In genomic region chr6:12065321-12066140, GRCh38 we compare ENCODE assay signal across 11 cellular contexts. TPM values are rescaled to one million over a fixed set of nuclear protein-coding genes. Genes with fewer than 3 reads are reported as not detected.
A peak's percentile ranks its signal among the peaks of the same experiment; 100 is the strongest.
DNase-seq lines count a peak whose midpoint lies in the region; ATAC-seq and TF ChIP-seq lines count a peak whose summit lies in the region.
"Had no signal": no experiment of that assay in that cellular context is flagged by ENCODE, and none has a peak within 500 bp of the region (broad histone marks: within the 10 kb centered on the region; RNA-seq: fewer than 3 reads in every experiment).

No MANE protein-coding gene starts in this region.

- peaks cover 31 to 49% (median 39%) of the 10 kb centered on the region in 4 donors for H3K4me1 Mint-ChIP-seq in CD4-positive, alpha-beta memory T cell

- H3K36me3 ChIP-seq in CD4-positive, alpha-beta memory T cell (ENCODE audit: insufficient read depth, low read length) = no peaks in the 10 kb centered on the region
- H3K36me3 ChIP-seq in effector memory CD4-positive, alpha-beta T cell (ENCODE audit: control insufficient read depth, insufficient read depth, low read length) = no peaks in the 10 kb centered on the region
- H3K36me3 ChIP-seq: HAP-1 had no signal

- H3K4me1 ChIP-seq in CD4-positive, alpha-beta memory T cell (ENCODE audit: insufficient read depth, low read length) = peaks cover 38% of the 10 kb centered on the region
- no peaks in the 10 kb centered on the region for H3K4me1 ChIP-seq in effector memory CD4-positive, alpha-beta T cell (ENCODE audit: control insufficient read depth, insufficient read depth, low read length, poor library complexity, severe bottlenecking)
- H3K4me1 ChIP-seq: HAP-1 had no signal

- H3K36me3 Mint-ChIP-seq in CD4-positive, alpha-beta memory T cell = peaks cover 0 to 5% of the 10 kb centered on the region in 2 donors

- no peaks in the 10 kb centered on the region for H3K9me3 ChIP-seq in CD4-positive, alpha-beta memory T cell (ENCODE audit: control insufficient read depth in 1 of 2, low read length in 2 of 2)
- no peaks in the 10 kb centered on the region for H3K9me3 ChIP-seq in effector memory CD4-positive, alpha-beta T cell (ENCODE audit: control insufficient read depth, low read length)
- H3K9me3 ChIP-seq: HAP-1 had no signal

- H3K4me3 ChIP-seq in CD4-positive, alpha-beta memory T cell (ENCODE audit: low read length in 2 of 2) = no peak overlapping the region
- H3K4me3 ChIP-seq in effector memory CD4-positive, alpha-beta T cell (ENCODE audit: insufficient read depth, low read depth, low read length, poor library complexity, severe bottlenecking) = no peak overlapping the region
- H3K4me3 ChIP-seq: HAP-1 had no signal

- peaks cover 0 to 1% (median 0%) of the 10 kb centered on the region in 8 donors for H3K9me3 Mint-ChIP-seq in CD4-positive, alpha-beta memory T cell

- no peaks in the 10 kb centered on the region for H3K27me3 ChIP-seq in CD4-positive, alpha-beta memory T cell (ENCODE audit: insufficient read depth, low read length)
- no peaks in the 10 kb centered on the region for H3K27me3 ChIP-seq in effector memory CD4-positive, alpha-beta T cell (replicated peaks; ENCODE audit: control insufficient read depth, insufficient read depth, low read length, poor library complexity, severe bottlenecking)

- peak overlapping the region in 5 of 7 donors; percentile 20 to 74 (median 36) for H3K27ac Mint-ChIP-seq in CD4-positive, alpha-beta memory T cell

- in situ Hi-C loops in ACHN (cut with HindIII; ENCODE audit: low pct_ligation_motif_present, low pct_unique_long_range_greater_than_20kb, low sequenced_read_pairs) = no loop called here

- DNase-seq in CD4-positive, alpha-beta memory T cell = peak in 1 of 5 donors; percentile 23
- peak; percentile 56 for DNase-seq in germinal center (ENCODE audit: low spot score)
- DNase-seq in effector memory CD4-positive, alpha-beta T cell = no peak
- no peak for DNase-seq in AG08395 (ENCODE audit: low spot score)
- no peak for DNase-seq in NCI-H2196 treated with DMSO at 0.1 percent for 48 hours (lab: John Stamatoyannopoulos, UW; ENCODE audit: unreplicated experiment)
- no peak for DNase-seq in ACHN
- DNase-seq: NCI-H1092 treated with DMSO at 0.1 percent for 48 hours, nucleus accumbens had no signal

- ATAC-seq in HG03280 (IDR thresholded peaks at IDR 0.05; ENCODE audit: unreplicated experiment) = peak; percentile 33

- intact Hi-C loops in CD4-positive, alpha-beta memory T cell (cut with micrococcal nuclease) = no loop called here

- POLR2A ChIA-PET in CD4-positive, alpha-beta memory T cell (lab: Charles Lee; ENCODE audit: partially characterized antibody) = interaction anchor here (0.6 to 1.1 kb wide), 4 partner anchors 9 to 59 kb away, joined by 3 to 7 read pairs (median 4); no protein-coding TSS in a partner anchor

- CTCF ChIA-PET in CD4-positive, alpha-beta memory T cell (lab: Charles Lee; ENCODE audit: partially characterized antibody) = interaction anchor here (0.8 to 2.1 kb wide), 9 partner anchors 10 to 490 kb away, joined by 3 to 8 read pairs (median 3); no protein-coding TSS in a partner anchor

- H3K4me3 Mint-ChIP-seq in CD4-positive, alpha-beta memory T cell = peak overlapping the region in 4 of 8 donors; percentile 2 to 58 (median 32)

- TF ChIP-seq POLR2A in GM19099 (IDR thresholded peaks at IDR 0.05; ENCODE audit: extremely low read depth, insufficient read length, low read depth) = peak; percentile 50

- H3K27me3 Mint-ChIP-seq in CD4-positive, alpha-beta memory T cell = no peaks in the 10 kb centered on the region

- no peak overlapping the region for H3K27ac ChIP-seq in CD4-positive, alpha-beta memory T cell (ENCODE audit: low read depth, low read length)
- H3K27ac ChIP-seq in effector memory CD4-positive, alpha-beta T cell (ENCODE audit: insufficient read depth, low read length, poor library complexity, severe bottlenecking) = no peak overlapping the region

RNA-seq across cellular contexts. Expression of gene HIVEP1, which starts 53.4 kb away (rescaled TPM):
- total RNA-seq in CD4-positive, alpha-beta memory T cell = 10 to 100 TPM; 16.6 to 17.6 TPM
- 1 to 10 TPM in 1 of 2 donors, under 1 TPM in 1; 0.47 to 7.2 TPM for polyA plus RNA-seq in CD4-positive, alpha-beta memory T cell
